Comparison of ENCODE assay signal across 11 cellular contexts in genomic region chr21:35859677-35860076, GRCh38.
"Had no signal": no experiment of that assay in that cellular context is flagged by ENCODE, and none has a peak within 500 bp of the region (broad histone marks: within the 10 kb centered on the region; RNA-seq: fewer than 3 reads in every experiment).

No MANE protein-coding gene starts in this region.

- ATAC-seq: GM23338, HCT116 had no signal

- H3K4me2 ChIP-seq: GM23338 had no signal

- H3K36me3 ChIP-seq: HAP-1 had no signal

- H2AFZ ChIP-seq: GM23248, GM23338 had no signal

- H3K4me3 ChIP-seq: GM23248, GM23338, HAP-1 had no signal

- H3K4me1 Mint-ChIP-seq: GM23338, H9 had no signal

- H3K9ac ChIP-seq: GM23248 had no signal

- H3K4me1 ChIP-seq: HAP-1 had no signal

- H3K4me3 Mint-ChIP-seq: GM23338, H9, HFFc6 had no signal

- FAIRE-seq: H1, H54 had no signal

- H3K9me3 Mint-ChIP-seq: GM23338, H9, HFFc6 had no signal

- H3K9me3 ChIP-seq: HAP-1 had no signal

- DNase-seq: GM23248, GOT3, H7, H9, HCEC 1CT, HFFc6 had no signal

- H3K27ac Mint-ChIP-seq: GM23338, H9, HFFc6 had no signal

- H3K27ac ChIP-seq: GM23248 had no signal
